In the genomic region with DNA sequence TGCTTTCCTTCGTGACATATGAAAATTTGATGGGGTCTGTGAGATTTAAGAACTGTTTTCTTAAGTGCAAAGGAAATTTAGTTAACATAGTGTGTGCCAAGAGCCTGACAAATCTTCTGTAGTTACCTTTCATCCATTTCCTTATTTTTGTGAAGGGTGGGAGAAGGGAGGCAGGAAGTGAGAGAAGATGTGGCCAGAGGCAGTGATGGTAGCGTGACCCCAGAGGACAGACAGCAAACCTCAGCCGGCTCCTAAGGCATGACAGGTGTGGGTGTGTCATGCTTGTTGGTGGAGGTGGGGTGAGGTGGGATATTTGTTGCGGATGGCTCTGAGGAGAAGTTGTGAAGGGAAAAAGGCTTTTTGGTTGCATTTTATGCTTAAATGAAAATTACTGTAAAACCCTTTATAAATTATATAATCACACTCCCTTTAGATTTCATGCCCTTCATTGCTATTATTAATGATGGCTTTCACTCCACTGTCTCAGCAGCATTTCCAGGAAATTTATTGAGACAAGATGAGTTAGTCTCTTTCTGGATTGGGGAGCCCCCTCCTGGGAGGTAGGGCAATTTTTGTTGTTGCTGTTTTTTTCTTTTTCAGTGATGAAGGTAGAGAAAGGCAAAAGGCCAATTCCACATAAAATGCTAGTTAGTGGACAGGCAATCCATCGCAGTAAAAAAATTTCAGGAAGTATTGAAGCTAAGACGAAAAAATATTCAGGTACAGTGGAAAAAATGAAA, we compare ENCODE assay signal across 1 cellular context.
TF ChIP-seq lines count a peak whose summit lies in the region.

No MANE protein-coding gene starts in this region.

TF ChIP-seq in GM23338, 12 proteins besides CTCF, POLR2A, EP300 and RAD21 (continued from another document):
- TF ChIP-seq, protein P1, sequence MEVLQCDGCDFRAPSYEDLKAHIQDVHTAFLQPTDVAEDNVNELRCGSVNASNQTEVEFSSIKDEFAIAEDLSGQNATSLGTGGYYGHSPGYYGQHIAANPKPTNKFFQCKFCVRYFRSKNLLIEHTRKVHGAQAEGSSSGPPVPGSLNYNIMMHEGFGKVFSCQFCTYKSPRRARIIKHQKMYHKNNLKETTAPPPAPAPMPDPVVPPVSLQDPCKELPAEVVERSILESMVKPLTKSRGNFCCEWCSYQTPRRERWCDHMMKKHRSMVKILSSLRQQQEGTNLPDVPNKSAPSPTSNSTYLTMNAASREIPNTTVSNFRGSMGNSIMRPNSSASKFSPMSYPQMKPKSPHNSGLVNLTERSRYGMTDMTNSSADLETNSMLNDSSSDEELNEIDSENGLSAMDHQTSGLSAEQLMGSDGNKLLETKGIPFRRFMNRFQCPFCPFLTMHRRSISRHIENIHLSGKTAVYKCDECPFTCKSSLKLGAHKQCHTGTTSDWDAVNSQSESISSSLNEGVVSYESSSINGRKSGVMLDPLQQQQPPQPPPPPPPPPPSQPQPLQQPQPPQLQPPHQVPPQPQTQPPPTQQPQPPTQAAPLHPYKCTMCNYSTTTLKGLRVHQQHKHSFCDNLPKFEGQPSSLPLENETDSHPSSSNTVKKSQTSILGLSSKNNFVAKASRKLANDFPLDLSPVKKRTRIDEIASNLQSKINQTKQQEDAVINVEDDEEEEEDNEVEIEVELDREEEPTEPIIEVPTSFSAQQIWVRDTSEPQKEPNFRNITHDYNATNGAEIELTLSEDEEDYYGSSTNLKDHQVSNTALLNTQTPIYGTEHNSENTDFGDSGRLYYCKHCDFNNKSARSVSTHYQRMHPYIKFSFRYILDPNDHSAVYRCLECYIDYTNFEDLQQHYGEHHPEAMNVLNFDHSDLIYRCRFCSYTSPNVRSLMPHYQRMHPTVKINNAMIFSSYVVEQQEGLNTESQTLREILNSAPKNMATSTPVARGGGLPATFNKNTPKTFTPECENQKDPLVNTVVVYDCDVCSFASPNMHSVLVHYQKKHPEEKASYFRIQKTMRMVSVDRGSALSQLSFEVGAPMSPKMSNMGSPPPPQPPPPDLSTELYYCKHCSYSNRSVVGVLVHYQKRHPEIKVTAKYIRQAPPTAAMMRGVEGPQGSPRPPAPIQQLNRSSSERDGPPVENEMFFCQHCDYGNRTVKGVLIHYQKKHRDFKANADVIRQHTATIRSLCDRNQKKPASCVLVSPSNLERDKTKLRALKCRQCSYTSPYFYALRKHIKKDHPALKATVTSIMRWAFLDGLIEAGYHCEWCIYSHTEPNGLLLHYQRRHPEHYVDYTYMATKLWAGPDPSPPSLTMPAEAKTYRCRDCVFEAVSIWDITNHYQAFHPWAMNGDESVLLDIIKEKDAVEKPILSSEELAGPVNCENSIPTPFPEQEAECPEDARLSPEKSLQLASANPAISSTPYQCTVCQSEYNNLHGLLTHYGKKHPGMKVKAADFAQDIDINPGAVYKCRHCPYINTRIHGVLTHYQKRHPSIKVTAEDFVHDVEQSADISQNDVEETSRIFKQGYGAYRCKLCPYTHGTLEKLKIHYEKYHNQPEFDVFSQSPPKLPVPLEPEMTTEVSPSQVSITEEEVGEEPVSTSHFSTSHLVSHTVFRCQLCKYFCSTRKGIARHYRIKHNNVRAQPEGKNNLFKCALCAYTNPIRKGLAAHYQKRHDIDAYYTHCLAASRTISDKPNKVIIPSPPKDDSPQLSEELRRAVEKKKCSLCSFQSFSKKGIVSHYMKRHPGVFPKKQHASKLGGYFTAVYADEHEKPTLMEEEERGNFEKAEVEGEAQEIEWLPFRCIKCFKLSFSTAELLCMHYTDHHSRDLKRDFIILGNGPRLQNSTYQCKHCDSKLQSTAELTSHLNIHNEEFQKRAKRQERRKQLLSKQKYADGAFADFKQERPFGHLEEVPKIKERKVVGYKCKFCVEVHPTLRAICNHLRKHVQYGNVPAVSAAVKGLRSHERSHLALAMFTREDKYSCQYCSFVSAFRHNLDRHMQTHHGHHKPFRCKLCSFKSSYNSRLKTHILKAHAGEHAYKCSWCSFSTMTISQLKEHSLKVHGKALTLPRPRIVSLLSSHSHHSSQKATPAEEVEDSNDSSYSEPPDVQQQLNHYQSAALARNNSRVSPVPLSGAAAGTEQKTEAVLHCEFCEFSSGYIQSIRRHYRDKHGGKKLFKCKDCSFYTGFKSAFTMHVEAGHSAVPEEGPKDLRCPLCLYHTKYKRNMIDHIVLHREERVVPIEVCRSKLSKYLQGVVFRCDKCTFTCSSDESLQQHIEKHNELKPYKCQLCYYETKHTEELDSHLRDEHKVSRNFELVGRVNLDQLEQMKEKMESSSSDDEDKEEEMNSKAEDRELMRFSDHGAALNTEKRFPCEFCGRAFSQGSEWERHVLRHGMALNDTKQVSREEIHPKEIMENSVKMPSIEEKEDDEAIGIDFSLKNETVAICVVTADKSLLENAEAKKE (CRISPR knock-in tag; IDR thresholded peaks at IDR 0.05), result no peak
- TF ChIP-seq JUNB (IDR thresholded peaks at IDR 0.05; ENCODE audit: unreplicated experiment) (no peak), EZH2 (IDR thresholded peaks at IDR 0.05; ENCODE audit: low read depth, unreplicated experiment) (no peak), POLR2AphosphoS5 (IDR thresholded peaks at IDR 0.05; ENCODE audit: low read depth) (no peak)
